Comparison of ENCODE assay signal across 12 cellular contexts in genomic region chr3:129992781-129993180, GRCh38. TPM values are rescaled to one million over a fixed set of nuclear protein-coding genes. Genes with fewer than 3 reads are reported as not detected.
DNase-seq lines count a peak whose midpoint lies in the region; ATAC-seq and TF ChIP-seq lines count a peak whose summit lies in the region.
"Had no signal": no experiment of that assay in that cellular context is flagged by ENCODE, and none has a peak within 500 bp of the region (broad histone marks: within the 10 kb centered on the region; RNA-seq: fewer than 3 reads in every experiment).

No MANE protein-coding gene starts in this region.

- no peak overlapping the region for H3K27ac Mint-ChIP-seq in glutamatergic neuron (ENCODE audit: unreplicated experiment)
- H3K27ac Mint-ChIP-seq: activated T-cell treated with anti-CD3 and anti-CD28 coated beads, Interleukin-2, amount 50 U/mL, for 72 hours had no signal

- TF ChIP-seq CTCF in GM12872 (IDR thresholded peaks at IDR 0.05; ENCODE audit: insufficient read depth, low read depth, low read length): peak; percentile 37; the same call in 1 of the 3 replicates
- peak; percentile 23 for TF ChIP-seq CTCF in glutamatergic neuron (IDR thresholded peaks at IDR 0.05; ENCODE audit: partially characterized antibody, unreplicated experiment)

- no peaks in the 10 kb centered on the region for H3K36me3 Mint-ChIP-seq in glutamatergic neuron (ENCODE audit: unreplicated experiment)

- peaks cover 5% of the 10 kb centered on the region for H3K27me3 Mint-ChIP-seq in glutamatergic neuron (ENCODE audit: unreplicated experiment)

- ATAC-seq in SK-N-SH treated with all-trans-retinoic acid at 6 μM for 48 hours (peak; percentile 94), HG03342 (IDR thresholded peaks at IDR 0.05; ENCODE audit: unreplicated experiment) (no peak)
- ATAC-seq: activated T-cell treated with anti-CD3 and anti-CD28 coated beads, Interleukin-2, amount 50 U/mL, for 72 hours had no signal

- peak; percentile 62 for DNase-seq in 8988T
- DNase-seq in glutamatergic neuron: peak; percentile 36
- no peak for DNase-seq in NCI-H2107 treated with DMSO at 0.1 percent for 48 hours (lab: John Stamatoyannopoulos, UW; ENCODE audit: unreplicated experiment)
- no peak for DNase-seq in activated CD4-positive, CD25-positive, alpha-beta regulatory T cell (lab: John Stamatoyannopoulos, UW)
- no peak for DNase-seq in hypothalamus (lab: John Stamatoyannopoulos, UW)
- DNase-seq: activated T-cell treated with anti-CD3 and anti-CD28 coated beads, Interleukin-2, amount 50 U/mL, for 72 hours; DMS153 had no signal

- H3K4me1 Mint-ChIP-seq in glutamatergic neuron (ENCODE audit: low read depth, unreplicated experiment): peaks cover 3% of the 10 kb centered on the region

- H3K4me3 Mint-ChIP-seq in glutamatergic neuron (ENCODE audit: unreplicated experiment): no peak overlapping the region
- H3K4me3 Mint-ChIP-seq: activated T-cell treated with anti-CD3 and anti-CD28 coated beads, Interleukin-2, amount 50 U/mL, for 72 hours had no signal

- peaks cover 2% of the 10 kb centered on the region for H3K9me3 Mint-ChIP-seq in glutamatergic neuron (ENCODE audit: unreplicated experiment)
- H3K9me3 Mint-ChIP-seq: activated T-cell treated with anti-CD3 and anti-CD28 coated beads, Interleukin-2, amount 50 U/mL, for 72 hours had no signal

TF ChIP-seq in SK-N-SH treated with all-trans-retinoic acid at 6 μM for 48 hours, 23 proteins besides CTCF, POLR2A, EP300 and RAD21:
- TF ChIP-seq CSDC2 (CRISPR knock-in tag; IDR thresholded peaks at IDR 0.05) (no peak), CREB5 (CRISPR knock-in tag; IDR thresholded peaks at IDR 0.05; ENCODE audit: low read depth) (no peak), OSR1 (CRISPR knock-in tag; IDR thresholded peaks at IDR 0.05) (no peak), ZFP3 (CRISPR knock-in tag; IDR thresholded peaks at IDR 0.05) (no peak), TSHZ2 (CRISPR knock-in tag; IDR thresholded peaks at IDR 0.05) (no peak), ISL1 (CRISPR knock-in tag; IDR thresholded peaks at IDR 0.05) (no peak), GLIS3 (CRISPR knock-in tag; IDR thresholded peaks at IDR 0.05) (no peak), RARB (CRISPR knock-in tag; IDR thresholded peaks at IDR 0.05) (no peak), ZNF70 (CRISPR knock-in tag; IDR thresholded peaks at IDR 0.05) (no peak), ESRRG (CRISPR knock-in tag; IDR thresholded peaks at IDR 0.05) (no peak), ZNF565 (CRISPR knock-in tag; conservative IDR thresholded peaks at IDR 0.05; ENCODE audit: low read depth) (no peak), SNAI2 (CRISPR knock-in tag; IDR thresholded peaks at IDR 0.05) (no peak), TCF4 (CRISPR knock-in tag; IDR thresholded peaks at IDR 0.05; ENCODE audit: borderline replicate concordance) (no peak), ZC3H10 (CRISPR knock-in tag; IDR thresholded peaks at IDR 0.05) (no peak), POU6F1 (CRISPR knock-in tag; IDR thresholded peaks at IDR 0.05; ENCODE audit: borderline replicate concordance, low read depth) (no peak), TOX (CRISPR knock-in tag; IDR thresholded peaks at IDR 0.05; ENCODE audit: borderline replicate concordance) (no peak), ZFP30 (CRISPR knock-in tag; IDR thresholded peaks at IDR 0.05) (no peak), CSRNP3 (CRISPR knock-in tag; IDR thresholded peaks at IDR 0.05) (no peak), ZNF8 (CRISPR knock-in tag; IDR thresholded peaks at IDR 0.05) (no peak), PPARA (CRISPR knock-in tag; IDR thresholded peaks at IDR 0.05; ENCODE audit: borderline replicate concordance) (no peak)
TF ChIP-seq in SK-N-SH treated with all-trans-retinoic acid at 6 μM for 48 hours: peak in this region for 0.

RNA-seq across cellular contexts. Expression of gene TRH, which starts 18.3 kb away (rescaled TPM):
- total RNA-seq in glutamatergic neuron (ENCODE audit: unreplicated experiment): 1.7 TPM
- total RNA-seq: activated T-cell treated with anti-CD3 and anti-CD28 coated beads, Interleukin-2, amount 50 U/mL, for 72 hours; lung microvascular endothelial cell; suprapubic skin had no signal

Comparison
In these comparisons a context has a peak if more than half of its experiments do, and no peak if none do; other contexts are left out.
1. DNase-seq: peak in 8988T (single experiment) and glutamatergic neuron (single experiment); none in NCI-H2107 treated with DMSO at 0.1 percent for 48 hours (single experiment), activated CD4-positive, CD25-positive, alpha-beta regulatory T cell (0 of 4) and hypothalamus (0 of 51).